In the genomic region with DNA sequence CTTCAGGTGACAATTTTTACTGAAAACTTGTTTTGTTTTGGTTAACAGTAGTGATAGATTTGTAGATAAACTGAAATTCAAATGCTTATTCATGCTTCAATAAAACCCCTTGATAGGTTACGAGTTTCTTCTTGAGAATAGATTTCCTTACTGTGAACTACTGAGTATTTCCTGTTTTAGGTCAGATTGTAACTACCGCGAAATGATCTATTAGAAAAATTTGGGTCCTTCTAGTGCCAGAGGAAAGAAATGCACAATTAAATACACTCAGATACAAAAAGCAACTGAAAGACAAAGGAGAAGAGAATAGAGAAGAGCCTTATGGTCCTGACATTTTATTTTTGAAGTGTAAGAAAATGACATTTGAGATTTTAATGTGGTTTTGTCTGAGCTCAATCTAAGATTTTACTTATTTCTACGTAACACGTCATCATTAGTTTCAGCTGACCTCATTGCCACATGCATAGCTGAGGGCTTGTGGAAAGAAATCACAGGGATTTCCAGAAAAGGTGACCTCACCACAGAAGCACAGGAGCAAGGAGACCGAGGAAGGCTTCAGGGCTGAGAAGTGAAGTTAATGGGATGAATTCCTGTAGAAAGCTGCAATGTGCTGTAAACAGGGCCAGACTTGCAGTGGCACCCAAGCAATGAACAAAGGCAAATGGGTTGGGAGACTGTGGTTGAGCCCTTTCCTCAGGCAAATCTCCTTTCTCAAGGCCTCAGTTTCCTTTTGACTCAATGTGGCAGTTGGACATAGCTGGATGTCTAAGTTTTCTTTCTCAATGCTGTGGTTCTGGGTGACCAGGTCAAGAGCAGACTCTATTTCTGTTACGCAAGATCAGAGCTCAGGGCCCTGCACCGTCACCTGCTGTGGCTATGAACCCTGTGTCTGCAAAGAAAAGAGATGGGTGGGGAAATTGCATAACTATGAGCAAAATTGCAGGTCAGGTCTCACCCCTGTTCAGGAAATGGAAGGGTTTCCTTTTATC, we compare ENCODE assay signal across 8 cellular contexts.
DNase-seq lines count a peak whose midpoint lies in the region; ATAC-seq and TF ChIP-seq lines count a peak whose summit lies in the region.

No MANE protein-coding gene starts in this region.

- intact Hi-C loops in uterus (cut with DNase I; ENCODE audit: low total_unique reads): no loop called here

- POLR2A ChIA-PET in T-cell (lab: Charles Lee): interaction anchor here in 1 of 2 donors (0.6 kb wide), 1 partner anchor 148 kb away, joined by 3 read pairs; no protein-coding TSS in a partner anchor

- H3K9me3 Mint-ChIP-seq in T-cell (no peaks in the 10 kb centered on the region), immature natural killer cell (no peaks in the 10 kb centered on the region)

- no peaks in the 10 kb centered on the region for H3K36me3 ChIP-seq in uterus

- H3K27ac Mint-ChIP-seq in T-cell (peak overlapping the region; percentile 86 to 88), immature natural killer cell (peak overlapping the region in 5 of 6 donors; percentile 8 to 75 (median 58))

- no peaks in the 10 kb centered on the region for H3K9me3 ChIP-seq in uterus

- ATAC-seq in GM19025 (IDR thresholded peaks at IDR 0.05; ENCODE audit: low read depth, unreplicated experiment) (peak; percentile 84), HG03135 (IDR thresholded peaks at IDR 0.05; ENCODE audit: unreplicated experiment) (peak; percentile 90), T-cell (replicated peaks in 1 of 4) (peak in 3 of 4 experiments; percentile 43 to 78 (median 47))

- no peaks in the 10 kb centered on the region for H3K36me3 Mint-ChIP-seq in T-cell
- no peaks in the 10 kb centered on the region for H3K36me3 Mint-ChIP-seq in immature natural killer cell

- CTCF ChIA-PET in T-cell (lab: Charles Lee): interaction anchor here in 1 of 2 donors (0.6 to 2.0 kb wide), 5 partner anchors 22 to 399 kb away, joined by 3 to 4 read pairs (median 4); no protein-coding TSS in a partner anchor

- no peaks in the 10 kb centered on the region for H3K27me3 ChIP-seq in uterus

- peaks cover 11 to 25% (median 23%) of the 10 kb centered on the region in 3 donors for H3K4me1 Mint-ChIP-seq in T-cell
- peaks cover 16 to 20% of the 10 kb centered on the region in 2 donors for H3K4me1 Mint-ChIP-seq in immature natural killer cell

- H3K4me3 ChIP-seq in uterus: no peak overlapping the region

- DNase-seq in A172 (ENCODE audit: low spot score) (peak; percentile 44), T-cell (peak in 14 of 34 experiments; percentile 2 to 24 (median 10)), immature natural killer cell (peak in 1 of 3 donors; percentile 7), uterus (peak in 1 of 2 donors; percentile 46), NCI-H526 treated with DMSO at 0.1 percent for 48 hours (lab: John Stamatoyannopoulos, UW) (no peak)
- no peak for DNase-seq in stimulated activated CD4-positive, alpha-beta T cell treated with anti-CD3 and anti-CD28 coated beads, Interleukin-4, amount 100 ng/mL, for 1 hour

- peak overlapping the region; percentile 44 for H3K27ac ChIP-seq in uterus

- no peaks in the 10 kb centered on the region for H3K4me1 ChIP-seq in uterus

- no peak for TF ChIP-seq POLR2A in uterus (IDR thresholded peaks at IDR 0.05)

- peak overlapping the region in 2 of 3 donors; percentile 28 to 37 for H3K4me3 Mint-ChIP-seq in T-cell
- peak overlapping the region; percentile 26 to 72 (median 42) for H3K4me3 Mint-ChIP-seq in immature natural killer cell

- no peaks in the 10 kb centered on the region for H3K27me3 Mint-ChIP-seq in T-cell
- peaks cover 0 to 3% (median 0%) of the 10 kb centered on the region in 3 donors for H3K27me3 Mint-ChIP-seq in immature natural killer cell (ENCODE audit: low read depth in 3 of 3)

- no peak for TF ChIP-seq CTCF in uterus (IDR thresholded peaks at IDR 0.05)
